19 cellular contexts compared by ENCODE assay signal in the genomic region with DNA sequence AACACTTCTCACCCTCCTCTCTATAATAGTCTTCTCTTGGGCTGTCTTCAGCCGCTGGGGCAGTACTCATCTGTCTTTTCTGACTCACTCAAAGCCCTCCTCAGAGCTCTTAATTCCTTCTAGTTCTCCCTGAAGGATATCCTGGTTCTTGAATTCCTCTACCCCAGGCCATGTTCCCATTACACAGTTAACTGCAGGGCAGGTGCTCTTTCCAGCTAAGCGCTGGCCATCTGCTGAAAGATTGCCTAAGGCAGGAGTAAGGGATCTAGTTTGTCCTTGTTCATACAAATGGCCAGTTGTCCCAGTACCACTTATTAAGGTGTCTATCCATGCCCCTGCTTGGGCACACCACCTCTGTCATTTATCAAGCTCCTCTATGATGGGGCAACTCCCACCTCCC. TPM values are rescaled to one million over a fixed set of nuclear protein-coding genes. Genes with fewer than 3 reads are reported as not detected.
"Had no signal": no experiment of that assay in that cellular context is flagged by ENCODE, and none has a peak within 500 bp of the region (broad histone marks: within the 10 kb centered on the region; RNA-seq: fewer than 3 reads in every experiment).

No MANE protein-coding gene starts in this region.

- H3K9me3 ChIP-seq: adrenal gland, gastroesophageal sphincter, right atrium auricular region, SJSA1, tibial nerve had no signal

- DNase-seq: activated CD4-positive, alpha-beta T cell treated with anti-CD3 and anti-CD28 coated beads for 4 hours; activated CD8-positive, alpha-beta memory T cell treated with anti-CD3 and anti-CD28 coated beads, Interleukin-2, amount 50 U/mL, for 48 hours; activated naive CD4-positive, alpha-beta T cell; adrenal gland; stimulated activated CD4-positive, alpha-beta T cell treated with anti-CD3 and anti-CD28 coated beads, Interleukin-2, amount 100 ng/mL, for 48 hours; stimulated activated naive CD4-positive, alpha-beta T cell treated with Interleukin-2 at 50 U/mL for 16 hours; substantia nigra; SW 1271 had no signal

- H3K36me3 ChIP-seq: adrenal gland, cardiac muscle cell, gastroesophageal sphincter, right atrium auricular region, SJSA1, tibial nerve had no signal

- H3K27ac Mint-ChIP-seq: activated T-helper 1 cell treated with anti-CD3 and anti-CD28 coated beads, Interleukin-12 subunit alpha, Interleukin-12 subunit beta, Interleukin-2, Interleukin-4 antibody, amounts not matched to agents 30 ng/mL and 10 ng/mL and 1 ng/mL, durations not matched to agents 14 hours and 24 hours and 36 hours; nephron; progenitor cell of endocrine pancreas had no signal

- H3K4me3 ChIP-seq: adrenal gland, cardiac muscle cell, gastroesophageal sphincter, right atrium auricular region, SJSA1, tibial nerve had no signal

- H3K27ac ChIP-seq: adrenal gland, cardiac muscle cell, gastroesophageal sphincter, right atrium auricular region, SJSA1, tibial nerve, VCaP had no signal

- H3K9me3 Mint-ChIP-seq: activated T-helper 1 cell treated with anti-CD3 and anti-CD28 coated beads, Interleukin-12 subunit alpha, Interleukin-12 subunit beta, Interleukin-2, Interleukin-4 antibody, amounts not matched to agents 30 ng/mL and 10 ng/mL and 1 ng/mL, durations not matched to agents 14 hours and 24 hours and 36 hours; nephron had no signal

- ATAC-seq: gastroesophageal sphincter, left lobe of liver had no signal

- H3K27me3 ChIP-seq: adrenal gland, cardiac muscle cell, right atrium auricular region, SJSA1, tibial nerve had no signal

- H3K4me3 Mint-ChIP-seq: activated T-helper 1 cell treated with anti-CD3 and anti-CD28 coated beads, Interleukin-12 subunit alpha, Interleukin-12 subunit beta, Interleukin-2, Interleukin-4 antibody, amounts not matched to agents 30 ng/mL and 10 ng/mL and 1 ng/mL, durations not matched to agents 14 hours and 24 hours and 36 hours; nephron had no signal

- H3K4me1 Mint-ChIP-seq: nephron had no signal

- H3K4me1 ChIP-seq: adrenal gland, gastroesophageal sphincter, right atrium auricular region, SJSA1 had no signal

RNA-seq across cellular contexts. Expression of gene PATL2, which starts 37.5 kb away (rescaled TPM):
- total RNA-seq: lung microvascular endothelial cell, progenitor cell of endocrine pancreas had no signal
